26 cellular contexts compared by ENCODE assay signal in the genomic region with DNA sequence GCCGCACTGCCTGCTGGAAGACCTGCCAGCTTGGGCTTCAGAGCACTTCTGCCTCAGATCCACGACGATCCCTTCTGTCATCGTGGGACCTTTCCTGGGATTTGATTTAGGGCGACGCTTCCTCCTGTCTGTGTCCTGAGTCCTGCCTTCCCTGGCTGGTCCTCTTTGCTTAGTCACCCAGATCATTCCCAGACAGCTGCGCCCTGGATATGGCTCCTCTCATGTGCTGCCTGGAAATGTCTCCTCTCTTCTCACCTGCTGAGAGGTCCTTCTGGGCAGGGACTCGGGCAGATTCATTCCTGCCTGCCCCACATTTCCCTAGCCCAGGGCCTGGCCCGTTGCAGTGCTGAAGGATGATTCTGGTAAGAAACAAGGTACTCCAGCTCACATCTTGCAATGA.
A peak's percentile ranks its signal among the peaks of the same experiment; 100 is the strongest.
DNase-seq lines count a peak whose midpoint lies in the region; ATAC-seq, FAIRE-seq and TF ChIP-seq lines count a peak whose summit lies in the region.
"Had no signal": no experiment of that assay in that cellular context is flagged by ENCODE, and none has a peak within 500 bp of the region (broad histone marks: within the 10 kb centered on the region; RNA-seq: fewer than 3 reads in every experiment).

No MANE protein-coding gene starts in this region.

- ATAC-seq in stimulated activated naive CD8-positive, alpha-beta T cell treated with anti-CD3 and anti-CD28 coated beads, Interleukin-15, Interleukin-2, amounts not matched to agents 100 U/mL and 50 U/mL, for 24 hours: no peak
- ATAC-seq: Right ventricle myocardium inferior had no signal

- no peak overlapping the region for H2AK5ac ChIP-seq in H1 (ENCODE audit: low read depth, low read length)

- no peak overlapping the region for H3K18ac ChIP-seq in H1 (ENCODE audit: extremely low read depth, low read length)

- TF ChIP-seq POLR2A in H1 (IDR thresholded peaks at IDR 0.05; ENCODE audit: control extremely low read depth in 1 of 2, low read depth in 2 of 2, low read length in 2 of 2): no peak

- 0 out of 2 replicates have a peak overlapping the region, but pooled peaks have one; percentile 44 for H2BK20ac ChIP-seq in H1 (ENCODE audit: low read length)

- no peak overlapping the region for H4K8ac ChIP-seq in H1 (ENCODE audit: extremely low read depth, insufficient read depth, low read length)

- H3K23ac ChIP-seq in H1 (ENCODE audit: insufficient read length): no peak overlapping the region

- CTCF ChIA-PET in H1 (lab: Charles Lee; ENCODE audit: partially characterized antibody): interaction anchor here (0.6 to 1.8 kb wide), 12 partner anchors 10 to 716 kb away, joined by 3 to 7 read pairs (median 3); no protein-coding TSS in a partner anchor

- H2BK12ac ChIP-seq in H1 (ENCODE audit: low read depth, low read length): no peak overlapping the region; the same call in 1 of the 2 replicates

- no peaks in the 10 kb centered on the region for H3K9me3 ChIP-seq in H1 (ENCODE audit: insufficient read depth in 2 of 2, low read depth in 1 of 2, low read length in 1 of 2)
- no peaks in the 10 kb centered on the region for H3K9me3 ChIP-seq in neural progenitor cell (ENCODE audit: low read depth)
- H3K9me3 ChIP-seq: SJSA1 had no signal

- H2AFZ ChIP-seq in H1 (ENCODE audit: low read length) (no peak overlapping the region), neural progenitor cell (replicated peaks) (no peak overlapping the region)

- peaks cover 5% of the 10 kb centered on the region; the same call in 1 of the 2 replicates for H3K23me2 ChIP-seq in H1 (ENCODE audit: low read depth, low read length)

- no peak overlapping the region for H3K56ac ChIP-seq in H1 (replicated peaks; ENCODE audit: insufficient read length, low read depth, low read length)

- H3K27me3 ChIP-seq in H1 (replicated peaks in 1 of 4; ENCODE audit: control insufficient read depth in 3 of 4, extremely low read depth in 1 of 4, insufficient read depth in 3 of 4, low read length in 3 of 4): no peaks in the 10 kb centered on the region
- H3K27me3 ChIP-seq in neural progenitor cell: no peaks in the 10 kb centered on the region
- H3K27me3 ChIP-seq: SJSA1 had no signal

- peaks cover 5% of the 10 kb centered on the region for H3K4me1 Mint-ChIP-seq in neural progenitor cell
- H3K4me1 Mint-ChIP-seq: B cell had no signal

- H4K20me1 ChIP-seq in H1 (replicated peaks in 1 of 2; ENCODE audit: control insufficient read depth in 1 of 2, insufficient read depth in 2 of 2, low read length in 2 of 2) (no peaks in the 10 kb centered on the region), neural progenitor cell (ENCODE audit: low read depth) (no peaks in the 10 kb centered on the region)

- no peak overlapping the region for H4K5ac ChIP-seq in H1 (ENCODE audit: insufficient read length, low read depth, low read length)

- H3K27ac ChIP-seq in H1 (ENCODE audit: low read depth, low read length) (no peak overlapping the region), neural progenitor cell (no peak overlapping the region)
- H3K27ac ChIP-seq: SJSA1 had no signal

- H3K4me3 ChIP-seq in H1 (ENCODE audit: extremely low read depth in 1 of 4, insufficient read depth in 2 of 4, low read depth in 3 of 4, low read length in 4 of 4) (no peak overlapping the region), neural progenitor cell (no peak overlapping the region)
- H3K4me3 ChIP-seq: SJSA1 had no signal

- H3K27me3 Mint-ChIP-seq in neural progenitor cell (ENCODE audit: insufficient read depth, low read depth): peaks cover 11% of the 10 kb centered on the region
- H3K27me3 Mint-ChIP-seq: B cell had no signal

- peaks cover 0 to 8% (median 0%) of the 10 kb centered on the region in 4 experiments; a peak in 2 of 7 replicates for H3K4me1 ChIP-seq in H1 (replicated peaks in 1 of 4; ENCODE audit: control insufficient read depth in 3 of 4, insufficient read depth in 4 of 4, low read length in 3 of 4)
- no peaks in the 10 kb centered on the region for H3K4me1 ChIP-seq in neural progenitor cell

- WGBS in H1 (ENCODE audit: extremely low coverage in 1 of 2, insufficient coverage in 1 of 2, insufficient read length in 1 of 2, insufficient replicate concordance in 2 of 2, low coverage in 1 of 2, low lambda C conversion rate in 2 of 2, missing lambda C conversion rate in 1 of 2), 2 experiments: 88% methylated on average over 9 of the region's 9 CpGs; no CpG with 5 or more reads in 1 of the 2 experiments

- no peak overlapping the region for H2BK120ac ChIP-seq in H1 (replicated peaks; ENCODE audit: low read depth, low read length)

- H3K36me3 Mint-ChIP-seq in neural progenitor cell: no peaks in the 10 kb centered on the region
- H3K36me3 Mint-ChIP-seq: CD14-positive monocyte had no signal

- POLR2A ChIA-PET in H1 (lab: Charles Lee; ENCODE audit: partially characterized antibody): interaction anchor here (0.6 to 2.2 kb wide), 2 partner anchors 17 kb away, joined by 3 to 4 read pairs; no protein-coding TSS in a partner anchor

- TF ChIP-seq CTCF in H1 (IDR thresholded peaks at IDR 0.05; ENCODE audit: control extremely low read depth in 1 of 3, insufficient read depth in 1 of 3, low read depth in 1 of 3, low read length in 3 of 3) (no peak), neural progenitor cell (IDR thresholded peaks at IDR 0.05) (no peak)

- no peak overlapping the region for H3K4me2 ChIP-seq in H1 (ENCODE audit: insufficient read depth in 1 of 2, low read depth in 2 of 2, low read length in 2 of 2)
- H3K4me2 ChIP-seq in neural progenitor cell: no peak overlapping the region

- H3K27ac Mint-ChIP-seq in neural progenitor cell: peak overlapping the region; percentile 89
- H3K27ac Mint-ChIP-seq: B cell had no signal

- H3K79me2 ChIP-seq in H1 (ENCODE audit: control insufficient read depth in 1 of 2, insufficient read depth in 2 of 2, low read length in 2 of 2) (no peaks in the 10 kb centered on the region), neural progenitor cell (ENCODE audit: low read depth) (no peaks in the 10 kb centered on the region)

- DNase-seq in DMS79 (lab: John Stamatoyannopoulos, UW): peak; percentile 4
- peak; percentile 62 for DNase-seq in NCI-H510A treated with DMSO at 0.1 percent for 48 hours (lab: John Stamatoyannopoulos, UW)
- no peak for DNase-seq in H1 (ENCODE audit: low read depth in 1 of 2, low spot score in 2 of 2)
- no peak for DNase-seq in neural progenitor cell (ENCODE audit: low spot score)
- no peak for DNase-seq in H4 (ENCODE audit: low spot score)
- DNase-seq in stimulated activated CD4-positive, alpha-beta T cell treated with anti-CD3 and anti-CD28 coated beads, Interleukin-4, amount 100 ng/mL, for 1 hour: no peak
- no peak for DNase-seq in NCI-H226
- no peak for DNase-seq in stimulated activated naive CD8-positive, alpha-beta T cell treated with anti-CD3 and anti-CD28 coated beads, Interleukin-15, Interleukin-2, amounts not matched to agents 100 U/mL and 50 U/mL, for 24 hours
- DNase-seq: EL, GF-D8, HCEC 1CT, KBM-7, MM.1S, NCI-H1048, NCI-H1417 treated with DMSO at 0.1 percent for 48 hours, NCI-H187, NCI-H2227 treated with DMSO at 0.1 percent for 48 hours, NCI-H524 treated with DMSO at 0.1 percent for 48 hours, NCI-H82, OCI-M1 had no signal

- no peak overlapping the region for H2BK15ac ChIP-seq in H1 (ENCODE audit: low read length)

- H3K4ac ChIP-seq in H1 (replicated peaks; ENCODE audit: insufficient read length, low read depth, low read length): no peak overlapping the region

- no peaks in the 10 kb centered on the region for H3K9me3 Mint-ChIP-seq in neural progenitor cell
- H3K9me3 Mint-ChIP-seq: CD14-positive monocyte had no signal

- TF ChIP-seq EP300 in H1 (IDR thresholded peaks at IDR 0.05; ENCODE audit: borderline replicate concordance in 1 of 2, low read depth in 2 of 2, low read length in 2 of 2): no peak

- H4K91ac ChIP-seq in H1 (replicated peaks; ENCODE audit: insufficient read length, low read length): no peak overlapping the region

- H2BK5ac ChIP-seq in H1 (ENCODE audit: low read depth, low read length): no peak overlapping the region

- no peak for TF ChIP-seq RAD21 in H1 (IDR thresholded peaks at IDR 0.05 in 1 of 2, conservative IDR thresholded peaks at IDR 0.05 in 1 of 2; ENCODE audit: low read depth in 2 of 2, low read length in 2 of 2)

- FAIRE-seq in H1 (lab: Jason Lieb, UNC): no peak
- FAIRE-seq: GM19239, RCC 7860 had no signal

- no peaks in the 10 kb centered on the region for H3K79me1 ChIP-seq in H1 (ENCODE audit: low read depth, low read length)

- no peak overlapping the region for H3K14ac ChIP-seq in H1 (ENCODE audit: insufficient read length)

- no peak overlapping the region for H3K4me3 Mint-ChIP-seq in neural progenitor cell
- H3K4me3 Mint-ChIP-seq: B cell, CD14-positive monocyte had no signal

- H3K9ac ChIP-seq in H1 (replicated peaks in 1 of 4; ENCODE audit: extremely low read depth in 1 of 4, low read depth in 3 of 4, low read length in 3 of 4) (no peak overlapping the region), neural progenitor cell (no peak overlapping the region)

- H3K36me3 ChIP-seq in H1 (ENCODE audit: control insufficient read depth in 2 of 4, insufficient read depth in 4 of 4, low read length in 3 of 4) (no peaks in the 10 kb centered on the region), neural progenitor cell (no peaks in the 10 kb centered on the region)
- H3K36me3 ChIP-seq: SJSA1 had no signal

- no peaks in the 10 kb centered on the region for H3F3A ChIP-seq in neural progenitor cell (ENCODE audit: low read depth)

TF ChIP-seq in H1, 55 proteins besides CTCF, POLR2A, EP300 and RAD21 (continues in another document):
- no peak for TF ChIP-seq SUZ12 (IDR thresholded peaks at IDR 0.05; ENCODE audit: low read length)
- TF ChIP-seq POLR2AphosphoS5 (IDR thresholded peaks at IDR 0.05; ENCODE audit: low read depth, low read length): no peak
- TF ChIP-seq PHF8 (conservative IDR thresholded peaks at IDR 0.05; ENCODE audit: low read depth, low read length): no peak
- TF ChIP-seq YY1 (IDR thresholded peaks at IDR 0.05; ENCODE audit: low read depth, low read length): no peak
- TF ChIP-seq POU5F1 (IDR thresholded peaks at IDR 0.05; ENCODE audit: low read depth, low read length): no peak
- TF ChIP-seq, protein P1, sequence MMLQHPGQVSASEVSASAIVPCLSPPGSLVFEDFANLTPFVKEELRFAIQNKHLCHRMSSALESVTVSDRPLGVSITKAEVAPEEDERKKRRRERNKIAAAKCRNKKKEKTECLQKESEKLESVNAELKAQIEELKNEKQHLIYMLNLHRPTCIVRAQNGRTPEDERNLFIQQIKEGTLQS (IDR thresholded peaks at IDR 0.05; ENCODE audit: insufficient read depth, low read depth, low read length): no peak
- no peak for TF ChIP-seq RNF2 (IDR thresholded peaks at IDR 0.05; ENCODE audit: borderline replicate concordance, low read depth, low read length, missing control alignments, poor library complexity, severe bottlenecking)
- TF ChIP-seq, protein P2, sequence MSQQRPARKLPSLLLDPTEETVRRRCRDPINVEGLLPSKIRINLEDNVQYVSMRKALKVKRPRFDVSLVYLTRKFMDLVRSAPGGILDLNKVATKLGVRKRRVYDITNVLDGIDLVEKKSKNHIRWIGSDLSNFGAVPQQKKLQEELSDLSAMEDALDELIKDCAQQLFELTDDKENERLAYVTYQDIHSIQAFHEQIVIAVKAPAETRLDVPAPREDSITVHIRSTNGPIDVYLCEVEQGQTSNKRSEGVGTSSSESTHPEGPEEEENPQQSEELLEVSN (IDR thresholded peaks at IDR 0.05): no peak
- TF ChIP-seq TEAD4 (IDR thresholded peaks at IDR 0.05; ENCODE audit: low read depth, low read length): no peak

Comparison
In these comparisons a context has a peak if more than half of its experiments do, and no peak if none do; other contexts are left out.
1. DNase-seq: peak in DMS79 (single experiment) and NCI-H510A treated with DMSO at 0.1 percent for 48 hours (single experiment); none in H1 (0 of 2), neural progenitor cell (single experiment), H4 (single experiment), stimulated activated CD4-positive, alpha-beta T cell treated with anti-CD3 and anti-CD28 coated beads, Interleukin-4, amount 100 ng/mL, for 1 hour (single experiment), NCI-H226 (single experiment) and stimulated activated naive CD8-positive, alpha-beta T cell treated with anti-CD3 and anti-CD28 coated beads, Interleukin-15, Interleukin-2, amounts not matched to agents 100 U/mL and 50 U/mL, for 24 hours (single experiment).